Comparison of ENCODE assay signal across 9 cellular contexts in the genomic region with DNA sequence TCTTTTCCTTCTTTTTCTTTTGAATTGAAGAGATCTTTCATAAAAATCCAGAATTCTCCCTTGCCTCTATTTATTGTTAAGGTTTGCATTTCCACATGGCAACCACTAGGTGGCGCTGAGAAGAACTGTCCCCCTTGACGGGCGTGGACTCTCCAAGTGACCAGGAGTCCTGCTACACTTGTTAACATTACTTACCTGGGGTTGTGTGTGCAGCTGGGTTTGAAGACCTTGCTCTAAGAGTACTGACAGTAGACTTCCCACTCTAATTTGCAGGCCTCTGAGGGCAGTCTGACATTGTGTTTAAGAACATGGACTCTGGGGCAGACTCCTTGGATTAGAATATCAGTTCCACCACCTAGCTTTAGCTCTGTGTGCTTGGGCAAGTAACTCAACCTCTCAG. TPM values are rescaled to one million over a fixed set of nuclear protein-coding genes. Genes with fewer than 3 reads are reported as not detected.
A peak's percentile ranks its signal among the peaks of the same experiment; 100 is the strongest.
DNase-seq lines count a peak whose midpoint lies in the region; ATAC-seq and TF ChIP-seq lines count a peak whose summit lies in the region.
"Had no signal": no experiment of that assay in that cellular context is flagged by ENCODE, and none has a peak within 500 bp of the region (broad histone marks: within the 10 kb centered on the region; RNA-seq: fewer than 3 reads in every experiment).

No MANE protein-coding gene starts in this region.

- H3K27me3 Mint-ChIP-seq in GM23338 (ENCODE audit: insufficient read depth, low read depth, poor library complexity): peaks cover 3% of the 10 kb centered on the region

- BruUV-seq in PC-3 (replicated peaks; lab: Mats Ljungman, UMichigan): no TSS peak

- no peaks in the 10 kb centered on the region for H3K36me3 Mint-ChIP-seq in GM23338 (ENCODE audit: low read depth)
- H3K36me3 Mint-ChIP-seq: stimulated activated naive B cell treated with anti-CD40 and anti-IgM and Interleukin-4, amounts not matched to agents 10 μg/mL and 1 μg/mL and 100 μg/mL, for 72 hours had no signal

- H3K9ac ChIP-seq in DND-41 (ENCODE audit: low read depth, low read length): no peak overlapping the region
- H3K9ac ChIP-seq in PC-3 (ENCODE audit: low read length): no peak overlapping the region

- H3K4me1 ChIP-seq in DND-41 (ENCODE audit: insufficient read depth, low read length): no peaks in the 10 kb centered on the region
- H3K4me1 ChIP-seq in GM23338 (ENCODE audit: insufficient read depth): peaks cover 19% of the 10 kb centered on the region
- no peaks in the 10 kb centered on the region for H3K4me1 ChIP-seq in PC-3 (ENCODE audit: insufficient read depth, low read length)

- H3K27ac Mint-ChIP-seq in GM23338: no peak overlapping the region
- H3K27ac Mint-ChIP-seq: stimulated activated naive B cell treated with anti-CD40 and anti-IgM and Interleukin-4, amounts not matched to agents 10 μg/mL and 1 μg/mL and 100 μg/mL, for 72 hours had no signal

- peak; percentile 57 for ATAC-seq in DND-41 (ENCODE audit: insufficient read depth, low read depth)
- ATAC-seq in GM23338: peak; percentile 73
- no peak; the same call in 1 of the 2 replicates for ATAC-seq in PC-3
- no peak for ATAC-seq in HG02970 (IDR thresholded peaks at IDR 0.05; ENCODE audit: low FRiP score, unreplicated experiment)

- no peaks in the 10 kb centered on the region for H3K36me3 ChIP-seq in DND-41 (ENCODE audit: insufficient read depth, low read length)
- no peaks in the 10 kb centered on the region for H3K36me3 ChIP-seq in GM23338 (ENCODE audit: insufficient read depth)
- H3K36me3 ChIP-seq in PC-3 (ENCODE audit: low read depth, low read length): no peaks in the 10 kb centered on the region
- no peaks in the 10 kb centered on the region for H3K36me3 ChIP-seq in MG63

- H3K4me1 Mint-ChIP-seq in GM23338: peaks cover 29% of the 10 kb centered on the region

- H3K9me3 ChIP-seq in DND-41 (ENCODE audit: insufficient read depth, low read length, severe bottlenecking) (no peaks in the 10 kb centered on the region), PC-3 (ENCODE audit: low read length) (no peaks in the 10 kb centered on the region), MG63 (no peaks in the 10 kb centered on the region)

- H3K4me3 ChIP-seq in DND-41 (ENCODE audit: low read depth in 1 of 2, low read length in 2 of 2) (no peak overlapping the region), GM23338 (no peak overlapping the region), PC-3 (ENCODE audit: low read length) (no peak overlapping the region), MG63 (no peak overlapping the region)

- no peak overlapping the region for H2AFZ ChIP-seq in DND-41 (ENCODE audit: low read depth, low read length)
- no peak overlapping the region for H2AFZ ChIP-seq in GM23338
- H2AFZ ChIP-seq in PC-3 (ENCODE audit: low read length): no peak overlapping the region

- CTCF ChIA-PET in PC-3 (lab: Charles Lee): no interaction called here

- H3K4me3 Mint-ChIP-seq in GM23338: no peak overlapping the region
- H3K4me3 Mint-ChIP-seq: stimulated activated naive B cell treated with anti-CD40 and anti-IgM and Interleukin-4, amounts not matched to agents 10 μg/mL and 1 μg/mL and 100 μg/mL, for 72 hours had no signal

- no peaks in the 10 kb centered on the region for H3F3A ChIP-seq in GM23338 (replicated peaks; ENCODE audit: low read depth)
- H3F3A ChIP-seq in PC-3 (ENCODE audit: low read length, unreplicated experiment): no peaks in the 10 kb centered on the region

- TF ChIP-seq CTCF in DND-41 (IDR thresholded peaks at IDR 0.05; ENCODE audit: borderline replicate concordance, extremely low read depth, low read length, poor library complexity, severe bottlenecking): peak; percentile 79
- TF ChIP-seq CTCF in GM23338 (conservative IDR thresholded peaks at IDR 0.05; ENCODE audit: low read depth in 2 of 2): peak; percentile 83 to 98
- peak; percentile 80 for TF ChIP-seq CTCF in PC-3 (conservative IDR thresholded peaks at IDR 0.05; ENCODE audit: low read depth, low read length)

- H3K27ac ChIP-seq in DND-41 (ENCODE audit: low read length) (no peak overlapping the region), GM23338 (ENCODE audit: low read depth) (no peak overlapping the region), PC-3 (ENCODE audit: low read length) (no peak overlapping the region)

- intact Hi-C loops in PC-3 (cut with micrococcal nuclease): no loop called here

- H4K20me1 ChIP-seq in DND-41 (ENCODE audit: insufficient read depth, low read length): no peaks in the 10 kb centered on the region
- H4K20me1 ChIP-seq in GM23338 (replicated peaks; ENCODE audit: insufficient read depth): no peaks in the 10 kb centered on the region
- H4K20me1 ChIP-seq in PC-3 (ENCODE audit: low read length): no peaks in the 10 kb centered on the region

- DNase-seq in DND-41 (peak; percentile 26), GM23338 (ENCODE audit: low spot score) (peak; percentile 70), PC-3 (peak; percentile 22), iPS-NIHi7 (ENCODE audit: extremely low spot score) (peak; percentile 78), MG63 (no peak)
- DNase-seq in activated naive CD4-positive, alpha-beta T cell treated with Interleukin-2 at 50 U/mL for 16 hours: peak; percentile 43
- peak; percentile 7 for DNase-seq in stimulated activated CD8-positive, alpha-beta memory T cell treated with anti-CD3 and anti-CD28 coated beads, Interleukin-15, amount 100 ng/mL, for 24 hours (ENCODE audit: low read depth)
- DNase-seq: stimulated activated naive B cell treated with anti-CD40 and anti-IgM and Interleukin-4, amounts not matched to agents 10 μg/mL and 1 μg/mL and 100 μg/mL, for 72 hours had no signal

- no peaks in the 10 kb centered on the region for H3K9me2 ChIP-seq in GM23338 (ENCODE audit: insufficient read depth)
- H3K9me2 ChIP-seq in PC-3 (replicated peaks; ENCODE audit: low read length): no peaks in the 10 kb centered on the region

- H3K4me2 ChIP-seq in DND-41 (ENCODE audit: insufficient read depth, low read length) (no peak overlapping the region), GM23338 (no peak overlapping the region), PC-3 (ENCODE audit: low read length) (no peak overlapping the region)

- H3K79me2 ChIP-seq in DND-41 (ENCODE audit: insufficient read depth, low read length) (no peaks in the 10 kb centered on the region), GM23338 (replicated peaks; ENCODE audit: insufficient read depth) (no peaks in the 10 kb centered on the region), PC-3 (ENCODE audit: low read length) (no peaks in the 10 kb centered on the region)

- H3K27me3 ChIP-seq in DND-41 (ENCODE audit: insufficient read depth, low read length, poor library complexity): no peaks in the 10 kb centered on the region
- H3K27me3 ChIP-seq in GM23338 (ENCODE audit: insufficient read depth): no peaks in the 10 kb centered on the region
- peaks cover 33% of the 10 kb centered on the region for H3K27me3 ChIP-seq in PC-3 (ENCODE audit: low read length)
- no peaks in the 10 kb centered on the region for H3K27me3 ChIP-seq in MG63

- POLR2A ChIA-PET in PC-3 (lab: Charles Lee; ENCODE audit: unreplicated experiment): no interaction called here

- H3K9me3 Mint-ChIP-seq in GM23338: peaks cover 3% of the 10 kb centered on the region; the same call in 1 of the 3 replicates
- H3K9me3 Mint-ChIP-seq: stimulated activated naive B cell treated with anti-CD40 and anti-IgM and Interleukin-4, amounts not matched to agents 10 μg/mL and 1 μg/mL and 100 μg/mL, for 72 hours had no signal

TF ChIP-seq in GM23338, 12 proteins besides CTCF, POLR2A, EP300 and RAD21:
- no peak for TF ChIP-seq CREB1 (CRISPR knock-in tag; IDR thresholded peaks at IDR 0.05; ENCODE audit: low read depth)
- TF ChIP-seq EZH2phosphoT487 (IDR thresholded peaks at IDR 0.05; ENCODE audit: unreplicated experiment): no peak
- TF ChIP-seq REST (IDR thresholded peaks at IDR 0.05; ENCODE audit: unreplicated experiment): no peak
- no peak for TF ChIP-seq ZNF331 (CRISPR knock-in tag; IDR thresholded peaks at IDR 0.05; ENCODE audit: low read depth)
- no peak for TF ChIP-seq EZH2 (IDR thresholded peaks at IDR 0.05; ENCODE audit: low read depth, unreplicated experiment)
- no peak for TF ChIP-seq POLR2AphosphoS5 (IDR thresholded peaks at IDR 0.05; ENCODE audit: low read depth)

RNA-seq across cellular contexts. Expression of gene GPRIN3, which starts 52.8 kb away (rescaled TPM):
- 3.2 TPM in 2 replicates for total RNA-seq in GM23338 (2014; rRNA removed; shearing (Covaris generic))
- polyA plus RNA-seq in GM23338 (2016; fragmentation: Nextera tagmentation; extraction: Ambion mirVana): 0.49 and 0.74 TPM in 2 replicates
- not detected in 2 replicates for total RNA-seq in PC-3 (2014; rRNA removed)
- total RNA-seq in MG63 (2014; rRNA removed; shearing (Covaris generic); ENCODE audit: low replicate concordance): not detected in 2 replicates

Comparison
In these comparisons a context has a peak if more than half of its experiments do, and no peak if none do; other contexts are left out.
1. ATAC-seq: peak in DND-41 (single experiment) and GM23338 (single experiment); none in PC-3 (single experiment) and HG02970 (single experiment).
2. Peak in every context shown above with its lines, with median percentiles within 50 percentile points of each other: CTCF ChIP-seq.